Comparison of ENCODE assay signal across 8 cellular contexts in genomic region chr11:61695917-61696316, GRCh38. TPM values are rescaled to one million over a fixed set of nuclear protein-coding genes. Genes with fewer than 3 reads are reported as not detected.
DNase-seq lines count a peak whose midpoint lies in the region; ATAC-seq and TF ChIP-seq lines count a peak whose summit lies in the region.

No MANE protein-coding gene starts in this region.

- H3K36me3 ChIP-seq in CD8-positive, alpha-beta T cell (ENCODE audit: insufficient read depth, low read length): no peaks in the 10 kb centered on the region

- DNase-seq in CD8-positive, alpha-beta T cell: peak; percentile 80 to 96 (median 85)
- DNase-seq in T-helper 22 cell (ENCODE audit: low read depth): peak; percentile 95
- DNase-seq in anterior cingulate cortex (lab: John Stamatoyannopoulos, UW): peak in 42 of 58 donors; percentile 15 to 71 (median 48)
- DNase-seq in immature natural killer cell: peak; percentile 86 to 90 (median 88)
- DNase-seq in stimulated activated CD4-positive, alpha-beta T cell treated with anti-CD3 and anti-CD28 coated beads, Interleukin-1b, Interleukin-23, amount 100 ng/mL, for 24 hours (ENCODE audit: low read depth in 4 of 4, low spot score in 1 of 4): peak; percentile 63 to 92 (median 83)
- no peak for DNase-seq in NCI-H526 (lab: John Stamatoyannopoulos, UW)
- DNase-seq in NCI-H524 treated with DMSO at 0.1 percent for 48 hours (lab: John Stamatoyannopoulos, UW): no peak

- peaks cover 25% of the 10 kb centered on the region for H3K4me1 Mint-ChIP-seq in CD8-positive, alpha-beta T cell (ENCODE audit: low read depth)
- H3K4me1 Mint-ChIP-seq in immature natural killer cell: peaks cover 20 to 26% of the 10 kb centered on the region in 2 donors

- H3K9me3 ChIP-seq in CD8-positive, alpha-beta T cell (ENCODE audit: low read length): no peaks in the 10 kb centered on the region

- H3K27me3 Mint-ChIP-seq in CD8-positive, alpha-beta T cell (ENCODE audit: low read depth): no peaks in the 10 kb centered on the region
- H3K27me3 Mint-ChIP-seq in immature natural killer cell (ENCODE audit: low read depth in 3 of 3): peaks cover 0 to 5% (median 1%) of the 10 kb centered on the region in 3 donors

- TF ChIP-seq CTCF in CD8-positive, alpha-beta T cell (IDR thresholded peaks at IDR 0.05): no peak

- peak overlapping the region; percentile 79 for H3K27ac Mint-ChIP-seq in CD8-positive, alpha-beta T cell
- H3K27ac Mint-ChIP-seq in immature natural killer cell: peak overlapping the region in 5 of 6 donors; percentile 78 to 92 (median 87)

- CTCF ChIA-PET in CD8-positive, alpha-beta T cell (lab: Charles Lee): no interaction called here

- H3K36me3 Mint-ChIP-seq in CD8-positive, alpha-beta T cell: no peaks in the 10 kb centered on the region
- no peaks in the 10 kb centered on the region for H3K36me3 Mint-ChIP-seq in immature natural killer cell

- intact Hi-C loops in CD8-positive, alpha-beta T cell (cut with DNase I, micrococcal nuclease): loop anchor here (1.0 to 5.0 kb wide), 5 partner anchors 16 to 426 kb away; partner anchors contain the start of genes DAGLA (in 2 of the 2), FEN1 (in 1 of the 2), INCENP (in 1 of the 2) and SYT7 (in 1 of the 2)

- POLR2A ChIA-PET in CD8-positive, alpha-beta T cell (lab: Charles Lee): no interaction called here

- H3K4me3 Mint-ChIP-seq in CD8-positive, alpha-beta T cell: peak overlapping the region; percentile 55
- peak overlapping the region; percentile 47 to 74 (median 70) for H3K4me3 Mint-ChIP-seq in immature natural killer cell

- peaks cover 36% of the 10 kb centered on the region for H3K4me1 ChIP-seq in CD8-positive, alpha-beta T cell (ENCODE audit: insufficient read depth, low read length)

- H3K4me3 ChIP-seq in CD8-positive, alpha-beta T cell (ENCODE audit: low read depth, low read length): peak overlapping the region; percentile 52

- H3K27me3 ChIP-seq in CD8-positive, alpha-beta T cell (ENCODE audit: insufficient read depth, low read length): no peaks in the 10 kb centered on the region

- H3K9me3 Mint-ChIP-seq in CD8-positive, alpha-beta T cell: no peaks in the 10 kb centered on the region
- H3K9me3 Mint-ChIP-seq in immature natural killer cell: no peaks in the 10 kb centered on the region

- ATAC-seq in CD8-positive, alpha-beta T cell: peak; percentile 99
- peak; percentile 47 for ATAC-seq in HG02642 (IDR thresholded peaks at IDR 0.05; ENCODE audit: poor library complexity, unreplicated experiment)

- no peak overlapping the region for H3K27ac ChIP-seq in CD8-positive, alpha-beta T cell (ENCODE audit: low read depth, low read length)

RNA-seq across cellular contexts. Expression of gene DAGLA, which starts 15.7 kb away (rescaled TPM):
- total RNA-seq in CD8-positive, alpha-beta T cell: under 1 TPM; 0.06 to 0.08 TPM
- not detected for polyA plus RNA-seq in immature natural killer cell

RNA-seq across cellular contexts. Expression of gene MYRF, which starts 56.5 kb away (rescaled TPM):
- total RNA-seq in CD8-positive, alpha-beta T cell: under 1 TPM; 0.62 to 0.67 TPM
- 1 to 10 TPM in 1 of 3 donors, under 1 TPM in 1, not detected in 1; 0.43 to 2.4 TPM for polyA plus RNA-seq in immature natural killer cell

Comparison
In these comparisons a context has a peak if more than half of its experiments do, and no peak if none do; other contexts are left out.
1. DNase-seq: peak in CD8-positive, alpha-beta T cell (7 of 7), T-helper 22 cell (single experiment), anterior cingulate cortex (42 of 58), immature natural killer cell (3 of 3) and stimulated activated CD4-positive, alpha-beta T cell treated with anti-CD3 and anti-CD28 coated beads, Interleukin-1b, Interleukin-23, amount 100 ng/mL, for 24 hours (4 of 4); none in NCI-H526 (0 of 2) and NCI-H524 treated with DMSO at 0.1 percent for 48 hours (single experiment).